In genomic region chr16:55242667-55243066, GRCh38 we compare ENCODE assay signal across 23 cellular contexts.
"Had no signal": no experiment of that assay in that cellular context is flagged by ENCODE, and none has a peak within 500 bp of the region (broad histone marks: within the 10 kb centered on the region; RNA-seq: fewer than 3 reads in every experiment).

No MANE protein-coding gene starts in this region.

- H3K27me3 Mint-ChIP-seq: activated CD4-positive, alpha-beta memory T cell treated with anti-CD3 and anti-CD28 coated beads, Interleukin-2, amount 10 ng/mL, durations not matched to agents 7 days and 5 days had no signal

- H3K9me3 Mint-ChIP-seq: activated CD4-positive, alpha-beta memory T cell treated with anti-CD3 and anti-CD28 coated beads, Interleukin-2, amount 10 ng/mL, durations not matched to agents 7 days and 5 days; activated naive CD4-positive, alpha-beta T cell treated with anti-CD3 and anti-CD28 coated beads for 36 hours; activated T-cell treated with anti-CD3 and anti-CD28 coated beads, Interleukin-2, amount 50 U/mL, for 72 hours had no signal

- H3K27ac Mint-ChIP-seq: activated CD4-positive, alpha-beta memory T cell treated with anti-CD3 and anti-CD28 coated beads, Interleukin-2, amount 10 ng/mL, durations not matched to agents 7 days and 5 days; activated naive CD4-positive, alpha-beta T cell treated with anti-CD3 and anti-CD28 coated beads for 36 hours; activated naive CD8-positive, alpha-beta T cell treated with anti-CD3 and anti-CD28 coated beads, Interleukin-2, amount 10 ng/mL, durations not matched to agents 7 days and 5 days; activated T-cell treated with anti-CD3 and anti-CD28 coated beads, Interleukin-2, amount 50 U/mL, for 72 hours; nephron; stimulated activated naive B cell treated with anti-CD40 and anti-IgM and Interleukin-4, amounts not matched to agents 10 μg/mL and 1 μg/mL and 100 μg/mL, for 72 hours had no signal

- H3K4me1 ChIP-seq: breast epithelium, gastroesophageal sphincter, parathyroid adenoma, transverse colon, uterus had no signal

- H3K9me3 ChIP-seq: breast epithelium, gastroesophageal sphincter, transverse colon, uterus had no signal

- H3K27me3 ChIP-seq: breast epithelium, uterus had no signal

- H3K36me3 Mint-ChIP-seq: activated naive CD8-positive, alpha-beta T cell treated with anti-CD3 and anti-CD28 coated beads, Interleukin-2, amount 10 ng/mL, durations not matched to agents 7 days and 5 days; stimulated activated naive B cell treated with anti-CD40 and anti-IgM and Interleukin-4, amounts not matched to agents 10 μg/mL and 1 μg/mL and 100 μg/mL, for 72 hours had no signal

- H3K4me1 Mint-ChIP-seq: activated CD4-positive, alpha-beta memory T cell treated with anti-CD3 and anti-CD28 coated beads, Interleukin-2, amount 10 ng/mL, durations not matched to agents 7 days and 5 days; activated naive CD8-positive, alpha-beta T cell treated with anti-CD3 and anti-CD28 coated beads, Interleukin-2, amount 10 ng/mL, durations not matched to agents 7 days and 5 days; central memory CD8-positive, alpha-beta T cell; nephron; stimulated activated naive B cell treated with anti-CD40 and anti-IgM and Interleukin-4, amounts not matched to agents 10 μg/mL and 1 μg/mL and 100 μg/mL, for 72 hours had no signal

- H3K36me3 ChIP-seq: breast epithelium, gastroesophageal sphincter, transverse colon, uterus had no signal

- DNase-seq: activated CD4-positive, alpha-beta memory T cell treated with anti-CD3 and anti-CD28 coated beads, Interleukin-2, amount 10 ng/mL, durations not matched to agents 7 days and 5 days; activated CD4-positive, alpha-beta T cell treated with anti-CD3 and anti-CD28 coated beads for 48 hours; activated effector memory CD4-positive, alpha-beta T cell treated with Interleukin-2 at 50 U/mL for 16 hours; activated naive CD4-positive, alpha-beta T cell treated with anti-CD3 and anti-CD28 coated beads for 36 hours; activated naive CD8-positive, alpha-beta T cell treated with anti-CD3 and anti-CD28 coated beads, Interleukin-2, amount 10 ng/mL, durations not matched to agents 7 days and 5 days; activated T-cell treated with anti-CD3 and anti-CD28 coated beads, Interleukin-2, amount 50 U/mL, for 72 hours; amniotic stem cell; dorsolateral prefrontal cortex; head of caudate nucleus; hypothalamus; left ventricle myocardium superior; nucleus accumbens; small intestine; stimulated activated naive B cell treated with anti-CD40 and anti-IgM and Interleukin-4, amounts not matched to agents 10 μg/mL and 1 μg/mL and 100 μg/mL, for 72 hours; T1000; transverse colon; uterus had no signal

- H3K4me3 ChIP-seq: breast epithelium, dorsolateral prefrontal cortex, gastroesophageal sphincter, transverse colon, uterus had no signal

- ATAC-seq: activated T-cell treated with anti-CD3 and anti-CD28 coated beads, Interleukin-2, amount 50 U/mL, for 72 hours; gastroesophageal sphincter; left ventricle myocardium superior; sciatic nerve; stimulated activated naive B cell treated with anti-CD40 and anti-IgM and Interleukin-4, amounts not matched to agents 10 μg/mL and 1 μg/mL and 100 μg/mL, for 72 hours had no signal

- H3K27ac ChIP-seq: breast epithelium, dorsolateral prefrontal cortex, gastroesophageal sphincter, parathyroid adenoma, transverse colon, uterus had no signal

- H3K4me3 Mint-ChIP-seq: activated CD4-positive, alpha-beta memory T cell treated with anti-CD3 and anti-CD28 coated beads, Interleukin-2, amount 10 ng/mL, durations not matched to agents 7 days and 5 days; activated naive CD4-positive, alpha-beta T cell treated with anti-CD3 and anti-CD28 coated beads for 36 hours; activated naive CD8-positive, alpha-beta T cell treated with anti-CD3 and anti-CD28 coated beads, Interleukin-2, amount 10 ng/mL, durations not matched to agents 7 days and 5 days; activated T-cell treated with anti-CD3 and anti-CD28 coated beads, Interleukin-2, amount 50 U/mL, for 72 hours; central memory CD8-positive, alpha-beta T cell; nephron; stimulated activated naive B cell treated with anti-CD40 and anti-IgM and Interleukin-4, amounts not matched to agents 10 μg/mL and 1 μg/mL and 100 μg/mL, for 72 hours had no signal
